ENCODE assay signal across 8 cellular contexts in genomic region chr14:92540472-92541048, GRCh38. TPM values are rescaled to one million over a fixed set of nuclear protein-coding genes. Genes with fewer than 3 reads are reported as not detected.
DNase-seq lines count a peak whose midpoint lies in the region; ATAC-seq and TF ChIP-seq lines count a peak whose summit lies in the region.

No MANE protein-coding gene starts in this region.

- POLR2A ChIA-PET in CD8-positive, alpha-beta memory T cell (lab: Charles Lee) = no interaction called here

- H4K8ac ChIP-seq in mesenchymal stem cell (ENCODE audit: low read length) = peak overlapping the region; percentile 85

- peak overlapping the region; percentile 94 for H4K91ac ChIP-seq in mesenchymal stem cell (ENCODE audit: low read length)

- peak overlapping the region in 1 of 2 experiments; percentile 59 for H3K23ac ChIP-seq in mesenchymal stem cell (ENCODE audit: low read length in 2 of 2)

- H3K9ac ChIP-seq in mesenchymal stem cell (ENCODE audit: low read length) = peak overlapping the region; percentile 74

- peak overlapping the region; percentile 90 to 95 for H2BK12ac ChIP-seq in mesenchymal stem cell (ENCODE audit: low read length in 2 of 2)

- peak overlapping the region; percentile 24 to 80 (median 54) for H3K27ac Mint-ChIP-seq in CD8-positive, alpha-beta memory T cell

- H2BK15ac ChIP-seq in mesenchymal stem cell (ENCODE audit: low read depth, poor library complexity, severe bottlenecking) = no peak overlapping the region

- no peak overlapping the region for H3K4me3 ChIP-seq in CD8-positive, alpha-beta memory T cell (ENCODE audit: low read length)
- H3K4me3 ChIP-seq in mesenchymal stem cell (ENCODE audit: insufficient read depth in 1 of 2, low read depth in 1 of 2, low read length in 2 of 2) = peak overlapping the region in 1 of 2 experiments; percentile 36
- no peak overlapping the region for H3K4me3 ChIP-seq in upper lobe of right lung

- peak overlapping the region in 6 of 7 donors; percentile 13 to 66 (median 54) for H3K4me3 Mint-ChIP-seq in CD8-positive, alpha-beta memory T cell

- peak overlapping the region; percentile 82 to 97 for H3K18ac ChIP-seq in mesenchymal stem cell (ENCODE audit: low read depth in 1 of 2, low read length in 2 of 2)

- ATAC-seq in upper lobe of right lung = peak; percentile 82

- no peak for TF ChIP-seq CTCF in upper lobe of right lung (IDR thresholded peaks at IDR 0.05)

- peak overlapping the region in 1 of 2 experiments; percentile 91 for H3K14ac ChIP-seq in mesenchymal stem cell (ENCODE audit: low read length in 2 of 2)

- WGBS in mesenchymal stem cell = 7% methylated on average over 6 of the region's 6 CpGs

- peak overlapping the region; percentile 79 to 82 for H3K4ac ChIP-seq in mesenchymal stem cell (ENCODE audit: low read depth in 1 of 2, low read length in 2 of 2)

- DNase-seq in CD8-positive, alpha-beta memory T cell = no peak
- peak; percentile 98 for DNase-seq in NCI-H226
- DNase-seq in dedifferentiated amniotic fluid mesenchymal stem cell (ENCODE audit: extremely low spot score) = peak; percentile 98
- peak; percentile 98 for DNase-seq in mesenchymal stem cell
- peak; percentile 86 for DNase-seq in upper lobe of right lung
- DNase-seq in stimulated activated CD4-positive, alpha-beta T cell treated with anti-CD3 and anti-CD28 coated beads, Interleukin-4, amount 100 ng/mL, for 24 hours = no peak
- no peak for DNase-seq in effector CD8-positive, alpha-beta T cell (lab: John Stamatoyannopoulos, UW)
- DNase-seq in NCI-H345 treated with DMSO at 0.1 percent for 48 hours (lab: John Stamatoyannopoulos, UW; ENCODE audit: unreplicated experiment) = no peak

- H2BK5ac ChIP-seq in mesenchymal stem cell (ENCODE audit: low read depth, low read length, poor library complexity, severe bottlenecking) = peak overlapping the region; percentile 60

- intact Hi-C loops in upper lobe of right lung (cut with DNase I) = no loop called here

- H3K4me1 ChIP-seq in CD8-positive, alpha-beta memory T cell (ENCODE audit: insufficient read depth, low read length) = peaks cover 42% of the 10 kb centered on the region
- H3K4me1 ChIP-seq in mesenchymal stem cell (ENCODE audit: control insufficient read depth, insufficient read depth, low read depth, low read length) (peaks cover 17% of the 10 kb centered on the region), upper lobe of right lung (peaks cover 54% of the 10 kb centered on the region)

- no peaks in the 10 kb centered on the region for H3K27me3 ChIP-seq in CD8-positive, alpha-beta memory T cell (ENCODE audit: insufficient read depth, low read length, poor library complexity, severe bottlenecking)
- no peaks in the 10 kb centered on the region for H3K27me3 ChIP-seq in mesenchymal stem cell (ENCODE audit: control insufficient read depth in 1 of 2, insufficient read depth in 1 of 2, low read length in 2 of 2)
- H3K27me3 ChIP-seq in upper lobe of right lung = no peaks in the 10 kb centered on the region

- no peak overlapping the region for H2AFZ ChIP-seq in mesenchymal stem cell (ENCODE audit: low read depth, low read length)

- peak overlapping the region; percentile 44 for H2BK120ac ChIP-seq in mesenchymal stem cell (ENCODE audit: low read depth, low read length)

- H3K4me2 ChIP-seq in mesenchymal stem cell (ENCODE audit: low read length, poor library complexity, severe bottlenecking) = peak overlapping the region; percentile 10

- peak overlapping the region; percentile 94 for H2AK5ac ChIP-seq in mesenchymal stem cell (ENCODE audit: low read length, severe bottlenecking)

- H3K27ac ChIP-seq in CD8-positive, alpha-beta memory T cell (ENCODE audit: low read depth, low read length) = no peak overlapping the region
- H3K27ac ChIP-seq in mesenchymal stem cell (ENCODE audit: low read length, poor library complexity, severe bottlenecking) (peak overlapping the region; percentile 98), upper lobe of right lung (peak overlapping the region; percentile 88)

- H3K79me1 ChIP-seq in mesenchymal stem cell (replicated peaks; ENCODE audit: low read length, poor library complexity, severe bottlenecking) = peaks cover 35% of the 10 kb centered on the region

- no peaks in the 10 kb centered on the region for H3K36me3 ChIP-seq in CD8-positive, alpha-beta memory T cell (ENCODE audit: insufficient read depth, low read length)
- H3K36me3 ChIP-seq in mesenchymal stem cell (ENCODE audit: control insufficient read depth in 1 of 2, insufficient read depth in 2 of 2, low read depth in 1 of 2, low read length in 2 of 2) (peaks cover 0 to 3% of the 10 kb centered on the region in 2 experiments), upper lobe of right lung (no peaks in the 10 kb centered on the region)

- H3K27me3 Mint-ChIP-seq in CD8-positive, alpha-beta memory T cell = no peaks in the 10 kb centered on the region

- H3K4me1 Mint-ChIP-seq in CD8-positive, alpha-beta memory T cell = peaks cover 46 to 87% (median 64%) of the 10 kb centered on the region in 3 donors

- no peaks in the 10 kb centered on the region for H3K36me3 Mint-ChIP-seq in CD8-positive, alpha-beta memory T cell

- CTCF ChIA-PET in CD8-positive, alpha-beta memory T cell (lab: Charles Lee) = interaction anchor here (1.4 to 3.1 kb wide), 2 partner anchors 10 to 24 kb away, joined by 3 to 8 read pairs; no protein-coding TSS in a partner anchor

- H3K9me3 Mint-ChIP-seq in CD8-positive, alpha-beta memory T cell = no peaks in the 10 kb centered on the region

- H3K9me3 ChIP-seq in CD8-positive, alpha-beta memory T cell (ENCODE audit: low read length) = no peaks in the 10 kb centered on the region
- H3K9me3 ChIP-seq in mesenchymal stem cell (ENCODE audit: control insufficient read depth, low read length) (no peaks in the 10 kb centered on the region), upper lobe of right lung (no peaks in the 10 kb centered on the region)

RNA-seq across cellular contexts. Expression of gene RIN3, which starts 27.0 kb away (rescaled TPM):
- total RNA-seq in CD8-positive, alpha-beta memory T cell = 10 to 100 TPM; 46.0 to 47.4 TPM
- polyA plus RNA-seq in CD8-positive, alpha-beta memory T cell = 31.9 TPM
- 19.4 TPM for polyA plus RNA-seq in mesenchymal stem cell (2013, experiment 1 of 2)
- polyA plus RNA-seq in mesenchymal stem cell (2013, experiment 2 of 2) = 19.3 TPM
- total RNA-seq in upper lobe of right lung = 56.0 TPM

Comparison
In these comparisons a context has a peak if more than half of its experiments do, and no peak if none do; other contexts are left out.
1. DNase-seq: peak in NCI-H226 (single experiment), dedifferentiated amniotic fluid mesenchymal stem cell (single experiment), mesenchymal stem cell (single experiment) and upper lobe of right lung (single experiment); none in CD8-positive, alpha-beta memory T cell (0 of 5), stimulated activated CD4-positive, alpha-beta T cell treated with anti-CD3 and anti-CD28 coated beads, Interleukin-4, amount 100 ng/mL, for 24 hours (single experiment), effector CD8-positive, alpha-beta T cell (single experiment) and NCI-H345 treated with DMSO at 0.1 percent for 48 hours (single experiment).